Comparison of ENCODE assay signal across 8 cellular contexts in genomic region chr17:81094744-81095607, GRCh38.
DNase-seq lines count a peak whose midpoint lies in the region; ATAC-seq and TF ChIP-seq lines count a peak whose summit lies in the region.

No MANE protein-coding gene starts in this region.

- ATAC-seq in Panc1: peak; percentile 52
- ATAC-seq in HG02759 (IDR thresholded peaks at IDR 0.05; ENCODE audit: unreplicated experiment): no peak

- H3K27me3 Mint-ChIP-seq in activated T-helper 2 cell treated with anti-CD3 and anti-CD28 coated beads, Interferon-gamma antibody, Interleukin-2, Interleukin-4, amounts not matched to agents 10 μg/mL and 5 μg/mL and 100 μg/mL, durations not matched to agents 14 hours and 24 hours and 36 hours (ENCODE audit: low read depth): no peaks in the 10 kb centered on the region
- no peaks in the 10 kb centered on the region for H3K27me3 Mint-ChIP-seq in stimulated activated naive CD8-positive, alpha-beta T cell treated with anti-CD3 and anti-CD28 coated beads, Interleukin-15, Interleukin-2, amounts not matched to agents 100 ng/mL and 50 ng/mL, for 24 hours

- no peak overlapping the region for H3K4me3 Mint-ChIP-seq in activated T-helper 2 cell treated with anti-CD3 and anti-CD28 coated beads, Interferon-gamma antibody, Interleukin-2, Interleukin-4, amounts not matched to agents 10 μg/mL and 5 μg/mL and 100 μg/mL, durations not matched to agents 14 hours and 24 hours and 36 hours (ENCODE audit: low read depth)
- H3K4me3 Mint-ChIP-seq in stimulated activated naive CD8-positive, alpha-beta T cell treated with anti-CD3 and anti-CD28 coated beads, Interleukin-15, Interleukin-2, amounts not matched to agents 100 ng/mL and 50 ng/mL, for 24 hours: peak overlapping the region; percentile 32

- H3K4me1 ChIP-seq in HUES6 (ENCODE audit: control insufficient read depth, insufficient read depth, low read length) (peaks cover 57% of the 10 kb centered on the region), Panc1 (ENCODE audit: control insufficient read depth, insufficient read depth, low read length) (peaks cover 68% of the 10 kb centered on the region), neuron (ENCODE audit: insufficient read depth, low read length) (peaks cover 76% of the 10 kb centered on the region)

- intact Hi-C loops in Panc1 (cut with micrococcal nuclease; ENCODE audit: unreplicated experiment): loop anchor here (5.0 kb wide), 1 partner anchor 58 kb away; the partner anchor contains the start of gene BAIAP2
- intact Hi-C loops in activated T-helper 2 cell treated with anti-CD3 and anti-CD28 coated beads, Interferon-gamma antibody, Interleukin-2, Interleukin-4, amounts not matched to agents 10 μg/mL and 5 μg/mL and 100 μg/mL, durations not matched to agents 14 hours and 24 hours and 36 hours (cut with micrococcal nuclease): no loop called here

- peak; percentile 98 for DNase-seq in AG09319 (ENCODE audit: extremely low read depth, low read depth)
- peak; percentile 67 for DNase-seq in Panc1 (ENCODE audit: low read depth, low spot score)
- peak; percentile 76 for DNase-seq in activated T-helper 2 cell treated with anti-CD3 and anti-CD28 coated beads, Interferon-gamma antibody, Interleukin-2, Interleukin-4, amounts not matched to agents 10 μg/mL and 5 μg/mL and 100 μg/mL, durations not matched to agents 14 hours and 24 hours and 36 hours (ENCODE audit: low spot score)
- peak; percentile 99 for DNase-seq in fibroblast of peridontal ligament (ENCODE audit: extremely low read depth)

- no peaks in the 10 kb centered on the region for H3K36me3 ChIP-seq in HUES6 (ENCODE audit: control insufficient read depth, insufficient read depth, low read length)
- no peaks in the 10 kb centered on the region for H3K36me3 ChIP-seq in Panc1 (ENCODE audit: control insufficient read depth, insufficient read depth, low read length)
- no peaks in the 10 kb centered on the region for H3K36me3 ChIP-seq in neuron (ENCODE audit: insufficient read depth, low read length)

- H3K9ac ChIP-seq in HUES6 (ENCODE audit: low read length): peak overlapping the region; percentile 73

- H3K27ac Mint-ChIP-seq in activated T-helper 2 cell treated with anti-CD3 and anti-CD28 coated beads, Interferon-gamma antibody, Interleukin-2, Interleukin-4, amounts not matched to agents 10 μg/mL and 5 μg/mL and 100 μg/mL, durations not matched to agents 14 hours and 24 hours and 36 hours: peak overlapping the region; percentile 49
- peak overlapping the region; percentile 79 for H3K27ac Mint-ChIP-seq in stimulated activated naive CD8-positive, alpha-beta T cell treated with anti-CD3 and anti-CD28 coated beads, Interleukin-15, Interleukin-2, amounts not matched to agents 100 ng/mL and 50 ng/mL, for 24 hours

- CTCF ChIA-PET in Panc1 (lab: Charles Lee): interaction anchor here (0.6 kb wide), 1 partner anchor 554 kb away, joined by 4 read pairs; no protein-coding TSS in a partner anchor

- TF ChIP-seq CTCF in AG09319 (IDR thresholded peaks at IDR 0.05; ENCODE audit: low read depth, low read length): no peak
- TF ChIP-seq CTCF in Panc1 (IDR thresholded peaks at IDR 0.05): no peak

- H3K4me3 ChIP-seq in HUES6 (ENCODE audit: low read depth, low read length) (peak overlapping the region; percentile 6; the same call in 1 of the 2 replicates), Panc1 (ENCODE audit: low read depth in 2 of 2, low read length in 2 of 2) (no peak overlapping the region), neuron (ENCODE audit: low read length) (peak overlapping the region; percentile 14)

- H3K27me3 ChIP-seq in HUES6 (ENCODE audit: control insufficient read depth, insufficient read depth, low read length): no peaks in the 10 kb centered on the region
- H3K27me3 ChIP-seq in Panc1 (ENCODE audit: control insufficient read depth, insufficient read depth, low read length): no peaks in the 10 kb centered on the region
- no peaks in the 10 kb centered on the region for H3K27me3 ChIP-seq in neuron (ENCODE audit: insufficient read depth, low read length)

- H3K27ac ChIP-seq in HUES6 (ENCODE audit: low read depth, low read length) (peak overlapping the region; percentile 67; the same call in 1 of the 2 replicates), Panc1 (ENCODE audit: low read length) (peak overlapping the region; percentile 64)

- H3K9me3 ChIP-seq in HUES6 (ENCODE audit: control insufficient read depth, insufficient read depth, low read depth, low read length) (no peaks in the 10 kb centered on the region), Panc1 (ENCODE audit: control insufficient read depth, insufficient read depth, low read depth, low read length) (no peaks in the 10 kb centered on the region), neuron (ENCODE audit: low read length) (no peaks in the 10 kb centered on the region)

- in situ Hi-C loops in Panc1 (cut with HindIII; ENCODE audit: low pct_unique_long_range_greater_than_20kb, low sequenced_read_pairs): no loop called here

- POLR2A ChIA-PET in Panc1 (lab: Charles Lee): no interaction called here

- H2AFZ ChIP-seq in neuron (ENCODE audit: low read depth, low read length): no peak overlapping the region

- H3K9me3 Mint-ChIP-seq in activated T-helper 2 cell treated with anti-CD3 and anti-CD28 coated beads, Interferon-gamma antibody, Interleukin-2, Interleukin-4, amounts not matched to agents 10 μg/mL and 5 μg/mL and 100 μg/mL, durations not matched to agents 14 hours and 24 hours and 36 hours: no peaks in the 10 kb centered on the region
- H3K9me3 Mint-ChIP-seq in stimulated activated naive CD8-positive, alpha-beta T cell treated with anti-CD3 and anti-CD28 coated beads, Interleukin-15, Interleukin-2, amounts not matched to agents 100 ng/mL and 50 ng/mL, for 24 hours: no peaks in the 10 kb centered on the region

- no TSS peak for BruUV-seq in Panc1 (replicated peaks; lab: Mats Ljungman, UMichigan)

- H3K4me1 Mint-ChIP-seq in activated T-helper 2 cell treated with anti-CD3 and anti-CD28 coated beads, Interferon-gamma antibody, Interleukin-2, Interleukin-4, amounts not matched to agents 10 μg/mL and 5 μg/mL and 100 μg/mL, durations not matched to agents 14 hours and 24 hours and 36 hours (ENCODE audit: low read depth): peaks cover 14% of the 10 kb centered on the region
- peaks cover 45% of the 10 kb centered on the region for H3K4me1 Mint-ChIP-seq in stimulated activated naive CD8-positive, alpha-beta T cell treated with anti-CD3 and anti-CD28 coated beads, Interleukin-15, Interleukin-2, amounts not matched to agents 100 ng/mL and 50 ng/mL, for 24 hours (ENCODE audit: low read depth)

- H3K36me3 Mint-ChIP-seq in activated T-helper 2 cell treated with anti-CD3 and anti-CD28 coated beads, Interferon-gamma antibody, Interleukin-2, Interleukin-4, amounts not matched to agents 10 μg/mL and 5 μg/mL and 100 μg/mL, durations not matched to agents 14 hours and 24 hours and 36 hours (ENCODE audit: low read depth): no peaks in the 10 kb centered on the region
- H3K36me3 Mint-ChIP-seq in stimulated activated naive CD8-positive, alpha-beta T cell treated with anti-CD3 and anti-CD28 coated beads, Interleukin-15, Interleukin-2, amounts not matched to agents 100 ng/mL and 50 ng/mL, for 24 hours (ENCODE audit: low read depth): no peaks in the 10 kb centered on the region

Comparison
In these comparisons a context has a peak if more than half of its experiments do, and no peak if none do; other contexts are left out.
1. H3K4me3 ChIP-seq: peak in HUES6 (single experiment) and neuron (single experiment); none in Panc1 (0 of 2).
2. Peak in every context shown above with its lines, with median percentiles within 50 percentile points of each other: DNase-seq.